1 cellular context compared by ENCODE assay signal in genomic region chr3:187742351-187743171, GRCh38.
A peak's percentile ranks its signal among the peaks of the same experiment; 100 is the strongest.
TF ChIP-seq lines count a peak whose summit lies in the region.

No MANE protein-coding gene starts in this region.

TF ChIP-seq in HepG2, 621 proteins besides CTCF, POLR2A, EP300 and RAD21:
- peak; percentile 5; the same call in 1 of the 2 replicates for TF ChIP-seq MED1 (CRISPR knock-in tag; IDR thresholded peaks at IDR 0.05)
- TF ChIP-seq TRAFD1 (CRISPR knock-in tag; IDR thresholded peaks at IDR 0.05; ENCODE audit: borderline replicate concordance): no peak
- no peak for TF ChIP-seq TFDP1 (CRISPR knock-in tag; IDR thresholded peaks at IDR 0.05; ENCODE audit: borderline replicate concordance)
- peak; percentile 80; the same call in 1 of the 2 replicates for TF ChIP-seq EHMT2 (IDR thresholded peaks at IDR 0.05; ENCODE audit: borderline replicate concordance, low read depth, low read length)
- TF ChIP-seq POLR2AphosphoS5 (IDR thresholded peaks at IDR 0.05; ENCODE audit: low read depth, low read length): 0 out of 2 replicates have a peak, but pooled peaks have one; percentile 11
- peak; percentile 29 for TF ChIP-seq AGO2 (optimal IDR thresholded peaks at IDR 0.05; ENCODE audit: low read depth, low read length)
- no peak for TF ChIP-seq TFAP4 (IDR thresholded peaks at IDR 0.05; ENCODE audit: borderline replicate concordance, low read depth)
- TF ChIP-seq ZNF569 (CRISPR knock-in tag; IDR thresholded peaks at IDR 0.05; ENCODE audit: borderline replicate concordance): no peak
- TF ChIP-seq PLRG1 (conservative IDR thresholded peaks at IDR 0.05): no peak
- TF ChIP-seq ZNF281 (CRISPR knock-in tag; IDR thresholded peaks at IDR 0.05; ENCODE audit: borderline replicate concordance): no peak
- TF ChIP-seq KLF12 (CRISPR knock-in tag; IDR thresholded peaks at IDR 0.05; ENCODE audit: borderline replicate concordance): peak; percentile 50; the same call in 1 of the 2 replicates
- TF ChIP-seq ZFP90 (CRISPR knock-in tag; IDR thresholded peaks at IDR 0.05; ENCODE audit: borderline replicate concordance): 0 out of 2 replicates have a peak, but pooled peaks have one; percentile 13
- no peak for TF ChIP-seq ZNF160 (CRISPR knock-in tag; IDR thresholded peaks at IDR 0.05)
- peak; percentile 47; the same call in 1 of the 2 replicates for TF ChIP-seq RBFOX2 (IDR thresholded peaks at IDR 0.05; ENCODE audit: low read depth, low read length)
- TF ChIP-seq SKI (IDR thresholded peaks at IDR 0.05; ENCODE audit: partially characterized antibody): no peak
- 0 out of 2 replicates have a peak, but pooled peaks have one; percentile 2 for TF ChIP-seq POLR2G (IDR thresholded peaks at IDR 0.05; ENCODE audit: low read depth, low read length)
- no peak for TF ChIP-seq ZNF282 (IDR thresholded peaks at IDR 0.05; ENCODE audit: partially characterized antibody)
- 0 out of 2 replicates have a peak, but pooled peaks have one; percentile 5 for TF ChIP-seq TAF1 (CRISPR knock-in tag; IDR thresholded peaks at IDR 0.05)
- no peak for TF ChIP-seq CENPBD1 (CRISPR knock-in tag; IDR thresholded peaks at IDR 0.05; ENCODE audit: borderline replicate concordance, low read depth)
- TF ChIP-seq ZNF678 (CRISPR knock-in tag; IDR thresholded peaks at IDR 0.05): no peak
- TF ChIP-seq NCOR1 (IDR thresholded peaks at IDR 0.05; ENCODE audit: borderline replicate concordance, low read length): peak; percentile 33; the same call in 1 of the 2 replicates
- no peak for TF ChIP-seq ZHX2 (IDR thresholded peaks at IDR 0.05; ENCODE audit: low read depth)
- no peak for TF ChIP-seq ZHX2 (CRISPR knock-in tag; IDR thresholded peaks at IDR 0.05; ENCODE audit: borderline replicate concordance)
- TF ChIP-seq BCL6 (CRISPR knock-in tag; IDR thresholded peaks at IDR 0.05): peak; percentile 52; the same call in 1 of the 2 replicates
